In genomic region chr6:43709654-43710303, GRCh38 we compare ENCODE assay signal across 14 cellular contexts. TPM values are rescaled to one million over a fixed set of nuclear protein-coding genes. Genes with fewer than 3 reads are reported as not detected.
A peak's percentile ranks its signal among the peaks of the same experiment; 100 is the strongest.
DNase-seq lines count a peak whose midpoint lies in the region; ATAC-seq and TF ChIP-seq lines count a peak whose summit lies in the region.
"Had no signal": no experiment of that assay in that cellular context is flagged by ENCODE, and none has a peak within 500 bp of the region (broad histone marks: within the 10 kb centered on the region; RNA-seq: fewer than 3 reads in every experiment).

No MANE protein-coding gene starts in this region.

- H3K36me3 Mint-ChIP-seq in Calu3 (ENCODE audit: insufficient read depth, unreplicated experiment): peaks cover 5% of the 10 kb centered on the region
- H3K36me3 Mint-ChIP-seq in activated T-helper 1 cell treated with anti-CD3 and anti-CD28 coated beads, Interleukin-12 subunit alpha, Interleukin-12 subunit beta, Interleukin-2, Interleukin-4 antibody, amounts not matched to agents 30 ng/mL and 10 ng/mL and 1 ng/mL, durations not matched to agents 14 hours and 24 hours and 36 hours (ENCODE audit: low read depth): no peaks in the 10 kb centered on the region
- H3K36me3 Mint-ChIP-seq: activated CD4-positive, alpha-beta memory T cell treated with anti-CD3 and anti-CD28 coated beads for 36 hours had no signal

- ATAC-seq in heart right ventricle: no peak
- no peak for ATAC-seq in psoas muscle

- TF ChIP-seq CTCF in Calu3 (IDR thresholded peaks at IDR 0.05; ENCODE audit: unreplicated experiment) (no peak), heart right ventricle (IDR thresholded peaks at IDR 0.05) (no peak), psoas muscle (IDR thresholded peaks at IDR 0.05) (no peak)

- H3K4me1 ChIP-seq in heart right ventricle: peaks cover 3 to 63% (median 30%) of the 10 kb centered on the region in 9 donors
- no peaks in the 10 kb centered on the region for H3K4me1 ChIP-seq in psoas muscle
- H3K4me1 ChIP-seq: testis had no signal

- no TSS peak for BruUV-seq in Calu3 (replicated peaks; lab: Mats Ljungman, UMichigan)

- H3K27me3 ChIP-seq in heart right ventricle (no peaks in the 10 kb centered on the region), psoas muscle (ENCODE audit: insufficient read depth in 3 of 3, low read length in 2 of 3) (no peaks in the 10 kb centered on the region)
- H3K27me3 ChIP-seq: testis had no signal

- H3K27ac Mint-ChIP-seq in Calu3 (ENCODE audit: unreplicated experiment): peak overlapping the region; percentile 12
- peak overlapping the region; percentile 35 for H3K27ac Mint-ChIP-seq in activated T-helper 1 cell treated with anti-CD3 and anti-CD28 coated beads, Interleukin-12 subunit alpha, Interleukin-12 subunit beta, Interleukin-2, Interleukin-4 antibody, amounts not matched to agents 30 ng/mL and 10 ng/mL and 1 ng/mL, durations not matched to agents 14 hours and 24 hours and 36 hours

- no peak for DNase-seq in Calu3
- DNase-seq in activated T-helper 1 cell treated with anti-CD3 and anti-CD28 coated beads, Interleukin-12 subunit alpha, Interleukin-12 subunit beta, Interleukin-2, Interleukin-4 antibody, amounts not matched to agents 30 ng/mL and 10 ng/mL and 1 ng/mL, durations not matched to agents 14 hours and 24 hours and 36 hours (ENCODE audit: low spot score): no peak
- no peak for DNase-seq in heart right ventricle
- DNase-seq in psoas muscle: no peak
- no peak for DNase-seq in NCI-H1694 (lab: John Stamatoyannopoulos, UW)
- DNase-seq in COLO829 (ENCODE audit: low spot score): no peak
- DNase-seq in medulla oblongata (ENCODE audit: extremely low spot score): no peak
- no peak for DNase-seq in MV-4-11 (lab: John Stamatoyannopoulos, UW)
- DNase-seq: activated gamma-delta T cell; DMS 273 treated with DMSO at 0.1 percent for 48 hours; effector memory CD4-positive, alpha-beta T cell; T1000 had no signal

- H3K4me1 Mint-ChIP-seq in Calu3 (ENCODE audit: low read depth, unreplicated experiment): peaks cover 36% of the 10 kb centered on the region
- peaks cover 30% of the 10 kb centered on the region for H3K4me1 Mint-ChIP-seq in activated T-helper 1 cell treated with anti-CD3 and anti-CD28 coated beads, Interleukin-12 subunit alpha, Interleukin-12 subunit beta, Interleukin-2, Interleukin-4 antibody, amounts not matched to agents 30 ng/mL and 10 ng/mL and 1 ng/mL, durations not matched to agents 14 hours and 24 hours and 36 hours (ENCODE audit: low read depth)

- H3K36me3 ChIP-seq in heart right ventricle (no peaks in the 10 kb centered on the region), psoas muscle (ENCODE audit: insufficient read depth in 1 of 2, low read depth in 1 of 2) (no peaks in the 10 kb centered on the region)

- H3K27me3 Mint-ChIP-seq in Calu3 (ENCODE audit: unreplicated experiment): peaks cover 22% of the 10 kb centered on the region
- H3K27me3 Mint-ChIP-seq in activated T-helper 1 cell treated with anti-CD3 and anti-CD28 coated beads, Interleukin-12 subunit alpha, Interleukin-12 subunit beta, Interleukin-2, Interleukin-4 antibody, amounts not matched to agents 30 ng/mL and 10 ng/mL and 1 ng/mL, durations not matched to agents 14 hours and 24 hours and 36 hours (ENCODE audit: insufficient read depth): peaks cover 12% of the 10 kb centered on the region

- H3K27ac ChIP-seq in heart right ventricle (peak overlapping the region in 9 of 10 donors; percentile 1 to 66 (median 29)), psoas muscle (peak overlapping the region; percentile 32)
- H3K27ac ChIP-seq: testis had no signal

- intact Hi-C loops in Calu3 (cut with micrococcal nuclease; ENCODE audit: unreplicated experiment): no loop called here
- intact Hi-C loops in activated T-helper 1 cell treated with anti-CD3 and anti-CD28 coated beads, Interleukin-12 subunit alpha, Interleukin-12 subunit beta, Interleukin-2, Interleukin-4 antibody, amounts not matched to agents 30 ng/mL and 10 ng/mL and 1 ng/mL, durations not matched to agents 14 hours and 24 hours and 36 hours (cut with micrococcal nuclease): loop anchor here (1.0 to 2.0 kb wide), 4 partner anchors 15 to 417 kb away; partner anchors contain the start of gene MRPS18A
- intact Hi-C loops in heart right ventricle (cut with DNase I): no loop called here
- intact Hi-C loops in psoas muscle (cut with DNase I): loop anchor here in 1 of 2 donors (5.0 kb wide), 1 partner anchor 42 kb away; no protein-coding TSS in a partner anchor

- H3K9me3 ChIP-seq in heart right ventricle: no peaks in the 10 kb centered on the region
- H3K9me3 ChIP-seq in psoas muscle: no peaks in the 10 kb centered on the region
- H3K9me3 ChIP-seq: testis had no signal

- H3K4me3 ChIP-seq in heart right ventricle: no peak overlapping the region
- no peak overlapping the region for H3K4me3 ChIP-seq in psoas muscle
- H3K4me3 ChIP-seq: testis had no signal

- no peak overlapping the region for H3K4me3 Mint-ChIP-seq in Calu3 (ENCODE audit: low read depth, unreplicated experiment)
- no peak overlapping the region for H3K4me3 Mint-ChIP-seq in activated T-helper 1 cell treated with anti-CD3 and anti-CD28 coated beads, Interleukin-12 subunit alpha, Interleukin-12 subunit beta, Interleukin-2, Interleukin-4 antibody, amounts not matched to agents 30 ng/mL and 10 ng/mL and 1 ng/mL, durations not matched to agents 14 hours and 24 hours and 36 hours
- H3K4me3 Mint-ChIP-seq: activated CD4-positive, alpha-beta memory T cell treated with anti-CD3 and anti-CD28 coated beads for 36 hours had no signal

- 76 to 78% methylated on average over 7 of the region's 7 CpGs for WGBS in heart right ventricle, 2 donors
- WGBS in psoas muscle, 3 donors: 67 to 76% (median 70%) methylated on average over 7 of the region's 7 CpGs

- CTCF ChIA-PET in Calu3 (lab: Charles Lee): interaction anchor here (0.9 to 1.0 kb wide), 2 partner anchors 15 to 370 kb away, joined by 3 read pairs; no protein-coding TSS in a partner anchor

- no peaks in the 10 kb centered on the region for H3K9me3 Mint-ChIP-seq in Calu3 (ENCODE audit: low read depth, unreplicated experiment)
- no peaks in the 10 kb centered on the region for H3K9me3 Mint-ChIP-seq in activated T-helper 1 cell treated with anti-CD3 and anti-CD28 coated beads, Interleukin-12 subunit alpha, Interleukin-12 subunit beta, Interleukin-2, Interleukin-4 antibody, amounts not matched to agents 30 ng/mL and 10 ng/mL and 1 ng/mL, durations not matched to agents 14 hours and 24 hours and 36 hours
- H3K9me3 Mint-ChIP-seq: activated CD4-positive, alpha-beta memory T cell treated with anti-CD3 and anti-CD28 coated beads for 36 hours had no signal

RNA-seq across cellular contexts. Expression of gene MRPS18A, which starts 22.2 kb away (rescaled TPM):
- total RNA-seq in Calu3 (2022) (88.8 and 106 TPM in 2 replicates), heart right ventricle (10 to 100 TPM; 36.0 to 52.9 (median 40.6) TPM), psoas muscle (100 to 1,000 TPM in 2 of 4 donors, 10 to 100 TPM in 2; 64.1 to 152 (median 103) TPM)
- 55.0 and 55.9 TPM in 2 replicates for total RNA-seq in activated T-helper 1 cell treated with anti-CD3 and anti-CD28 coated beads, Interleukin-12 subunit alpha, Interleukin-12 subunit beta, Interleukin-2, Interleukin-4 antibody, amounts not matched to agents 30 ng/mL and 10 ng/mL and 1 ng/mL, durations not matched to agents 14 hours and 24 hours and 36 hours
- polyA plus RNA-seq in heart right ventricle (100 to 1,000 TPM in 1 of 2 donors, 10 to 100 TPM in 1; 30.4 to 103 TPM), psoas muscle (100 to 1,000 TPM; 106 to 151 (median 148) TPM)
